Comparison of ENCODE assay signal across 24 cellular contexts in genomic region chr3:126146525-126147146, GRCh38. TPM values are rescaled to one million over a fixed set of nuclear protein-coding genes. Genes with fewer than 3 reads are reported as not detected.
A peak's percentile ranks its signal among the peaks of the same experiment; 100 is the strongest.
DNase-seq lines count a peak whose midpoint lies in the region; ATAC-seq and TF ChIP-seq lines count a peak whose summit lies in the region.
"Had no signal": no experiment of that assay in that cellular context is flagged by ENCODE, and none has a peak within 500 bp of the region (broad histone marks: within the 10 kb centered on the region; RNA-seq: fewer than 3 reads in every experiment).

No MANE protein-coding gene starts in this region.

- intact Hi-C loops in activated B cell treated with CpG ODN at 0.5 μM for 24 hours (cut with micrococcal nuclease) (no loop called here), lower lobe of right lung (cut with DNase I) (no loop called here)

- H3K27ac ChIP-seq in lower lobe of right lung, result no peak overlapping the region
- no peak overlapping the region for H3K27ac ChIP-seq in suprapubic skin
- H3K27ac ChIP-seq: C4-2B, SJSA1, skin epidermis had no signal

- no peak for ATAC-seq in activated T-cell treated with anti-CD3 and anti-CD28 coated beads, Interleukin-2, amount 50 U/mL, for 4 hours
- ATAC-seq in activated B cell treated with CpG ODN at 0.5 μM for 24 hours (ENCODE audit: low read depth) (no peak), lower lobe of right lung (no peak), HG02981 (IDR thresholded peaks at IDR 0.05; ENCODE audit: unreplicated experiment) (no peak), GM21526 (IDR thresholded peaks at IDR 0.05; ENCODE audit: low FRiP score, unreplicated experiment) (no peak)
- ATAC-seq: effector memory CD8-positive, alpha-beta T cell; GM12878 had no signal

- no peaks in the 10 kb centered on the region for H3K9me3 Mint-ChIP-seq in activated T-cell treated with anti-CD3 and anti-CD28 coated beads, Interleukin-2, amount 50 U/mL, for 4 hours
- H3K9me3 Mint-ChIP-seq in activated B cell treated with CpG ODN at 0.5 μM for 24 hours, result no peaks in the 10 kb centered on the region
- H3K9me3 Mint-ChIP-seq: effector memory CD8-positive, alpha-beta T cell; naive B cell had no signal

- H3K4me1 Mint-ChIP-seq in activated T-cell treated with anti-CD3 and anti-CD28 coated beads, Interleukin-2, amount 50 U/mL, for 4 hours (ENCODE audit: low read depth), result no peaks in the 10 kb centered on the region
- no peaks in the 10 kb centered on the region for H3K4me1 Mint-ChIP-seq in activated B cell treated with CpG ODN at 0.5 μM for 24 hours
- H3K4me1 Mint-ChIP-seq: naive B cell had no signal

- H3K36me3 Mint-ChIP-seq in activated T-cell treated with anti-CD3 and anti-CD28 coated beads, Interleukin-2, amount 50 U/mL, for 4 hours (ENCODE audit: insufficient read depth), result no peaks in the 10 kb centered on the region
- H3K36me3 Mint-ChIP-seq in activated B cell treated with CpG ODN at 0.5 μM for 24 hours (ENCODE audit: low read depth), result no peaks in the 10 kb centered on the region
- H3K36me3 Mint-ChIP-seq: naive B cell had no signal

- CTCF ChIA-PET in activated B cell treated with CpG ODN at 0.5 μM for 24 hours (lab: Charles Lee), result no interaction called here

- peaks cover 7% of the 10 kb centered on the region for H3K27me3 Mint-ChIP-seq in activated T-cell treated with anti-CD3 and anti-CD28 coated beads, Interleukin-2, amount 50 U/mL, for 4 hours (ENCODE audit: low read depth)
- peaks cover 5% of the 10 kb centered on the region for H3K27me3 Mint-ChIP-seq in activated B cell treated with CpG ODN at 0.5 μM for 24 hours

- WGBS in suprapubic skin, result 95% methylated on average over 2 of the region's 6 CpGs

- H3K4me3 ChIP-seq in lower lobe of right lung (no peak overlapping the region), suprapubic skin (no peak overlapping the region)
- H3K4me3 ChIP-seq: GM12878, HAP-1, SJSA1, skin epidermis had no signal

- H3K4me3 Mint-ChIP-seq in activated T-cell treated with anti-CD3 and anti-CD28 coated beads, Interleukin-2, amount 50 U/mL, for 4 hours, result no peak overlapping the region
- H3K4me3 Mint-ChIP-seq in activated B cell treated with CpG ODN at 0.5 μM for 24 hours, result no peak overlapping the region
- H3K4me3 Mint-ChIP-seq: effector memory CD8-positive, alpha-beta T cell; naive B cell had no signal

- no peak for TF ChIP-seq EP300 in suprapubic skin (IDR thresholded peaks at IDR 0.05)

- H3K4me1 ChIP-seq in lower lobe of right lung (no peaks in the 10 kb centered on the region), suprapubic skin (no peaks in the 10 kb centered on the region)
- H3K4me1 ChIP-seq: HAP-1, SJSA1 had no signal

- H3K9me3 ChIP-seq in lower lobe of right lung (no peaks in the 10 kb centered on the region), suprapubic skin (no peaks in the 10 kb centered on the region)
- H3K9me3 ChIP-seq: HAP-1, SJSA1 had no signal

- DNase-seq in activated T-cell treated with anti-CD3 and anti-CD28 coated beads, Interleukin-2, amount 50 U/mL, for 1 hour, result peak; percentile 8
- no peak for DNase-seq in activated T-cell treated with anti-CD3 and anti-CD28 coated beads, Interleukin-2, amount 50 U/mL, for 4 hours
- DNase-seq in activated B cell treated with CpG ODN at 0.5 μM for 24 hours, result peak; percentile 5
- peak; percentile 38 for DNase-seq in lower lobe of right lung
- peak; percentile 41 to 67 for DNase-seq in suprapubic skin (ENCODE audit: low spot score in 2 of 2)
- no peak for DNase-seq in midbrain (lab: John Stamatoyannopoulos, UW)
- DNase-seq: activated naive CD4-positive, alpha-beta T cell treated with Interleukin-2 at 50 U/mL for 16 hours; anterior cingulate cortex; cerebellar nuclear complex; effector memory CD8-positive, alpha-beta T cell; GF-D8; naive B cell; NCI-H1417 treated with DMSO at 0.1 percent for 48 hours; NCI-H2171; NCI-H774; stimulated activated CD4-positive, alpha-beta T cell treated with anti-CD3 and anti-CD28 coated beads, Interleukin-2, amount 100 ng/mL, for 48 hours had no signal

- no peaks in the 10 kb centered on the region for H3K36me3 ChIP-seq in lower lobe of right lung
- no peaks in the 10 kb centered on the region for H3K36me3 ChIP-seq in suprapubic skin
- H3K36me3 ChIP-seq: HAP-1, SJSA1 had no signal

- H3K27ac Mint-ChIP-seq in activated B cell treated with CpG ODN at 0.5 μM for 24 hours, result no peak overlapping the region
- H3K27ac Mint-ChIP-seq: effector memory CD8-positive, alpha-beta T cell had no signal

- H3K27me3 ChIP-seq in lower lobe of right lung (ENCODE audit: low read depth) (no peaks in the 10 kb centered on the region), suprapubic skin (no peaks in the 10 kb centered on the region)

- TF ChIP-seq CTCF in activated B cell treated with CpG ODN at 0.5 μM for 24 hours (IDR thresholded peaks at IDR 0.05), result no peak
- no peak for TF ChIP-seq CTCF in lower lobe of right lung (IDR thresholded peaks at IDR 0.05)
- TF ChIP-seq CTCF in suprapubic skin (IDR thresholded peaks at IDR 0.05), result no peak

- TF ChIP-seq POLR2A in suprapubic skin (IDR thresholded peaks at IDR 0.05), result no peak

- POLR2A ChIA-PET in activated B cell treated with CpG ODN at 0.5 μM for 24 hours (lab: Charles Lee), result no interaction called here

RNA-seq across cellular contexts. Expression of gene ALDH1L1, which starts 33.8 kb away (rescaled TPM):
- total RNA-seq in activated T-cell treated with anti-CD3 and anti-CD28 coated beads, Interleukin-2, amount 50 U/mL, for 4 hours, result under 1 TPM in 2 of 3 donors, not detected in 1; 0.10 to 0.29 TPM
- total RNA-seq in activated B cell treated with CpG ODN at 0.5 μM for 24 hours (not detected in 2 replicates), lower lobe of right lung (2.8 TPM), suprapubic skin (1 to 10 TPM; 5.1 to 8.5 (median 7.4) TPM)
- total RNA-seq: lung microvascular endothelial cell, SJSA1 had no signal

Comparison
In these comparisons a context has a peak if more than half of its experiments do, and no peak if none do; other contexts are left out.
1. DNase-seq: peak in activated T-cell treated with anti-CD3 and anti-CD28 coated beads, Interleukin-2, amount 50 U/mL, for 1 hour (single experiment), activated B cell treated with CpG ODN at 0.5 μM for 24 hours (single experiment), lower lobe of right lung (single experiment) and suprapubic skin (2 of 2); none in activated T-cell treated with anti-CD3 and anti-CD28 coated beads, Interleukin-2, amount 50 U/mL, for 4 hours (single experiment) and midbrain (single experiment).